In the genomic region with DNA sequence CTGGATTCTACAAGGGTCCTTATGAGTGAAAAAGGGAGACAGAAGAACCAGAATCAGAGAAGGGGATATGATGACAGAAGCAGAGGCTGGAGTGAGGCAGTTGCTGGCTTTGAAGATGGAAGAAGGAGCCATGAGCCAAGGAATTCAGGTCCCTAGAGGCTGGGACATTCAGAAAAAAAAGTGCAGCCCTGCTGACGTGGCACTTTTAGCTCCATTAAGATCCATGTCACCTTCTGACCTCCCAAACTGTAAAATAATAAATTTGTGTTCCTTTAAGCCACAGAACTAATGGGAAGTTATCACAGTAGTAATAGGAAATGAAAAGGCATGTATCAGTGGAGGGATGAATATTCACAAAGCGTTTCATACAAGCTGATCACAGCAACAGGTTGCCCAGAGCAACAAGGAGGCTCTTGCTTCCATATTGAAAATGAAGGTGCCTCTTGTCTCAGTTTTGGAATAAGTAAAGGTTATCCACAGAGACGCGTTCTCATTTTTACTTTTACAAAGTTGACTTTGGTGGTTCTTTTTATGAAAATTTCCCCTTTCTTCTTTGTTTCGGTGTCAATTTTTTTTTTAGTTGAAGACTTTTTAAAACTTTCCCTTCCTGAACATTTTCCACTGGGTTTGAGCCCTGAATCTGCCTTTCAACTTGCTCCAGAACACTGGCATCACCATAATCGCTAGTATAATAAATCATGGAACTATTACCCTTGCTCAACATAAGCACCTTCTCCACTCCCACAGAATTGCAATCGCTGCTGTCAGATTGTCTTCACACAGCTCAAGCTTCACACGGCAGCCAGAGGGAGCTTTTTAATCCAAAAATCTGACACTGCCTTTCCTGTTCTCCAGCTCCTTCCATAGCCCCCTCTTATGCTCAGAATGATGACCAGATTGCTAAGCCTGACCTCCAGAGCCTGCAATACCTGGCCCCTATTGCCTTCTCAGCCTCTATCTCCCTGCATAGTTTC, we compare ENCODE assay signal across 1 cellular context.
TF ChIP-seq lines count a peak whose summit lies in the region.

No MANE protein-coding gene starts in this region.

TF ChIP-seq in WTC11, 78 proteins besides CTCF, POLR2A, EP300 and RAD21 (continued from another document):
- TF ChIP-seq, protein P1, sequence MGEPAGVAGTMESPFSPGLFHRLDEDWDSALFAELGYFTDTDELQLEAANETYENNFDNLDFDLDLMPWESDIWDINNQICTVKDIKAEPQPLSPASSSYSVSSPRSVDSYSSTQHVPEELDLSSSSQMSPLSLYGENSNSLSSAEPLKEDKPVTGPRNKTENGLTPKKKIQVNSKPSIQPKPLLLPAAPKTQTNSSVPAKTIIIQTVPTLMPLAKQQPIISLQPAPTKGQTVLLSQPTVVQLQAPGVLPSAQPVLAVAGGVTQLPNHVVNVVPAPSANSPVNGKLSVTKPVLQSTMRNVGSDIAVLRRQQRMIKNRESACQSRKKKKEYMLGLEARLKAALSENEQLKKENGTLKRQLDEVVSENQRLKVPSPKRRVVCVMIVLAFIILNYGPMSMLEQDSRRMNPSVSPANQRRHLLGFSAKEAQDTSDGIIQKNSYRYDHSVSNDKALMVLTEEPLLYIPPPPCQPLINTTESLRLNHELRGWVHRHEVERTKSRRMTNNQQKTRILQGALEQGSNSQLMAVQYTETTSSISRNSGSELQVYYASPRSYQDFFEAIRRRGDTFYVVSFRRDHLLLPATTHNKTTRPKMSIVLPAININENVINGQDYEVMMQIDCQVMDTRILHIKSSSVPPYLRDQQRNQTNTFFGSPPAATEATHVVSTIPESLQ (CRISPR knock-in tag; IDR thresholded peaks at IDR 0.05): no peak
- TF ChIP-seq ELF4 (CRISPR knock-in tag; IDR thresholded peaks at IDR 0.05; ENCODE audit: low read depth) (no peak), NR3C1 (CRISPR knock-in tag; conservative IDR thresholded peaks at IDR 0.05; ENCODE audit: low read depth) (no peak), GTF2I (CRISPR knock-in tag; conservative IDR thresholded peaks at IDR 0.05) (no peak), NFATC4 (CRISPR knock-in tag; IDR thresholded peaks at IDR 0.05) (no peak), EMX1 (CRISPR knock-in tag; IDR thresholded peaks at IDR 0.05) (no peak)
- TF ChIP-seq, protein P2, sequence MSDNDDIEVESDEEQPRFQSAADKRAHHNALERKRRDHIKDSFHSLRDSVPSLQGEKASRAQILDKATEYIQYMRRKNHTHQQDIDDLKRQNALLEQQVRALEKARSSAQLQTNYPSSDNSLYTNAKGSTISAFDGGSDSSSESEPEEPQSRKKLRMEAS (CRISPR knock-in tag; IDR thresholded peaks at IDR 0.05): no peak
